In the genomic region with DNA sequence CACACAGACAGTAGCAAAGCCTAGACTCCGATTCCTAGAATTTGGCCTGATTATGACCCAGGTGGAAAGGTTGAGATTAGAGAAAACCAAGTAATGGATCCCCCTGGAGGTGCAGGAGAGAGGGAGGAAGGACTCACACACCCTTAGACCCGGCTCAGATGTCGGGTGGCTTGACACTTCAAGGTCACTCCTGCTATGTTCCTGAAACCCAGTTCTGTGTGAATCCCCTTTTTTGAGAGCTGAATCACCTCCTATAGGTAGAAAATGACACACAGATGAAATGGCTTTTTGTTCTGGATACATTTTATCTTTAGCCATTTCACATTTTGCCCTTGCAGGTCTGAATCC, we compare ENCODE assay signal across 8 cellular contexts.
A peak's percentile ranks its signal among the peaks of the same experiment; 100 is the strongest.
DNase-seq lines count a peak whose midpoint lies in the region; ATAC-seq and TF ChIP-seq lines count a peak whose summit lies in the region.

No MANE protein-coding gene starts in this region.

- H3K36me3 ChIP-seq in Panc1 (ENCODE audit: control insufficient read depth, insufficient read depth, low read length) (no peaks in the 10 kb centered on the region; the same call in 1 of the 2 replicates), gastroesophageal sphincter (no peaks in the 10 kb centered on the region), psoas muscle (ENCODE audit: insufficient read depth in 1 of 2, low read depth in 1 of 2) (no peaks in the 10 kb centered on the region)

- peak; percentile 58; the same call in 1 of the 2 replicates for ATAC-seq in Panc1
- no peak for ATAC-seq in gastroesophageal sphincter
- peak in 2 of 4 donors; percentile 34 to 36 for ATAC-seq in psoas muscle

- peak overlapping the region; percentile 12 for H3K27ac Mint-ChIP-seq in Calu3 (ENCODE audit: unreplicated experiment)

- TF ChIP-seq POLR2A in gastroesophageal sphincter (IDR thresholded peaks at IDR 0.05): no peak

- CTCF ChIA-PET in Calu3 (lab: Charles Lee): no interaction called here
- CTCF ChIA-PET in Panc1 (lab: Charles Lee): no interaction called here

- H3K4me1 ChIP-seq in Panc1 (ENCODE audit: control insufficient read depth, insufficient read depth, low read length) (peaks cover 3% of the 10 kb centered on the region; the same call in 1 of the 2 replicates), gastroesophageal sphincter (peaks cover 0 to 20% (median 2%) of the 10 kb centered on the region in 3 donors), psoas muscle (peaks cover 3% of the 10 kb centered on the region)

- H3K9me3 Mint-ChIP-seq in Calu3 (ENCODE audit: low read depth, unreplicated experiment): no peaks in the 10 kb centered on the region

- TF ChIP-seq CTCF in Calu3 (IDR thresholded peaks at IDR 0.05; ENCODE audit: unreplicated experiment) (no peak), Panc1 (IDR thresholded peaks at IDR 0.05) (no peak), gastroesophageal sphincter (IDR thresholded peaks at IDR 0.05) (no peak), psoas muscle (IDR thresholded peaks at IDR 0.05) (no peak)

- WGBS in gastroesophageal sphincter (ENCODE audit: low coverage in 1 of 2), 2 donors: 11 to 20% methylated on average over 3 of the region's 3 CpGs
- WGBS in psoas muscle, 3 donors: 25 to 68% (median 37%) methylated on average over 3 of the region's 3 CpGs

- TF ChIP-seq EP300 in gastroesophageal sphincter (IDR thresholded peaks at IDR 0.05): no peak

- H3K9me3 ChIP-seq in Panc1 (ENCODE audit: control insufficient read depth, insufficient read depth, low read depth, low read length) (no peaks in the 10 kb centered on the region), gastroesophageal sphincter (no peaks in the 10 kb centered on the region), psoas muscle (no peaks in the 10 kb centered on the region)

- no peaks in the 10 kb centered on the region for H3K36me3 Mint-ChIP-seq in Calu3 (ENCODE audit: insufficient read depth, unreplicated experiment)

- DNase-seq in Calu3 (no peak), Panc1 (ENCODE audit: low read depth, low spot score) (no peak), psoas muscle (no peak), D341Med (ENCODE audit: low spot score) (no peak), T-helper 2 cell (no peak), AML-193 (lab: John Stamatoyannopoulos, UW) (no peak)
- DNase-seq in activated CD4-positive, alpha-beta T cell treated with anti-CD3 and anti-CD28 coated beads, Interleukin-2, amount 50 U/mL, for 4 hours: no peak

- H3K27ac ChIP-seq in Panc1 (ENCODE audit: low read length): no peak overlapping the region
- peak overlapping the region; percentile 58 to 79 (median 70) for H3K27ac ChIP-seq in gastroesophageal sphincter
- H3K27ac ChIP-seq in psoas muscle: no peak overlapping the region

- H3K4me3 Mint-ChIP-seq in Calu3 (ENCODE audit: low read depth, unreplicated experiment): peak overlapping the region; percentile 41

- H3K4me3 ChIP-seq in Panc1 (ENCODE audit: low read depth in 2 of 2, low read length in 2 of 2) (no peak overlapping the region), gastroesophageal sphincter (peak overlapping the region in 1 of 2 donors; percentile 13), psoas muscle (peak overlapping the region; percentile 42)

- H3K27me3 ChIP-seq in Panc1 (ENCODE audit: control insufficient read depth, insufficient read depth, low read length): no peaks in the 10 kb centered on the region
- H3K27me3 ChIP-seq in gastroesophageal sphincter: no peaks in the 10 kb centered on the region
- H3K27me3 ChIP-seq in psoas muscle (ENCODE audit: insufficient read depth in 3 of 3, low read length in 2 of 3): no peaks in the 10 kb centered on the region

- POLR2A ChIA-PET in Panc1 (lab: Charles Lee): no interaction called here

- in situ Hi-C loops in Panc1 (cut with HindIII; ENCODE audit: low pct_unique_long_range_greater_than_20kb, low sequenced_read_pairs): no loop called here

- BruUV-seq in Calu3 (replicated peaks; lab: Mats Ljungman, UMichigan) (no TSS peak), Panc1 (replicated peaks; lab: Mats Ljungman, UMichigan) (no TSS peak)

- H3K4me1 Mint-ChIP-seq in Calu3 (ENCODE audit: low read depth, unreplicated experiment): peaks cover 12% of the 10 kb centered on the region

- H3K27me3 Mint-ChIP-seq in Calu3 (ENCODE audit: unreplicated experiment): no peaks in the 10 kb centered on the region

- intact Hi-C loops in Calu3 (cut with micrococcal nuclease; ENCODE audit: unreplicated experiment) (no loop called here), Panc1 (cut with micrococcal nuclease; ENCODE audit: unreplicated experiment) (no loop called here), psoas muscle (cut with DNase I) (no loop called here)

Comparison
In these comparisons a context has a peak if more than half of its experiments do, and no peak if none do; other contexts are left out.
1. H3K27ac ChIP-seq: peak in gastroesophageal sphincter (4 of 4); none in Panc1 (single experiment) and psoas muscle (single experiment).